In genomic region chr19:1271528-1272422, GRCh38 we compare ENCODE assay signal across 10 cellular contexts. TPM values are rescaled to one million over a fixed set of nuclear protein-coding genes. Genes with fewer than 3 reads are reported as not detected.
A peak's percentile ranks its signal among the peaks of the same experiment; 100 is the strongest.
DNase-seq lines count a peak whose midpoint lies in the region; ATAC-seq, FAIRE-seq and TF ChIP-seq lines count a peak whose summit lies in the region.
"Had no signal": no experiment of that assay in that cellular context is flagged by ENCODE, and none has a peak within 500 bp of the region (broad histone marks: within the 10 kb centered on the region; RNA-seq: fewer than 3 reads in every experiment).

No MANE protein-coding gene starts in this region.

- in situ Hi-C loops in mammary epithelial cell (cut with MboI; ENCODE audit: low sequenced_read_pairs in 2 of 2), result no loop called here

- no peak for TF ChIP-seq POLR2A in A549 (IDR thresholded peaks at IDR 0.05; ENCODE audit: low read length)

- peak overlapping the region in 1 of 2 experiments; percentile 99; a peak in 2 of 6 replicates for H3K27ac ChIP-seq in A549
- H3K27ac ChIP-seq in mammary epithelial cell (ENCODE audit: insufficient read depth, low read depth, low read length), result no peak overlapping the region

- peaks cover 0 to 5% of the 10 kb centered on the region in 2 donors for H3K36me3 Mint-ChIP-seq in naive B cell

- 97% methylated on average over 22 of the region's 37 CpGs for WGBS in A549 (ENCODE audit: missing lambda C conversion rate)
- WGBS in mammary epithelial cell (ENCODE audit: low coverage, missing lambda C conversion rate), result 79% methylated on average over 24 of the region's 37 CpGs

- H3K9ac ChIP-seq in Loucy (ENCODE audit: low read depth, low read length, poor library complexity, severe bottlenecking) (peak overlapping the region; percentile 97), mammary epithelial cell (ENCODE audit: insufficient read depth, low read length) (no peak overlapping the region)

- no peak for DNase-seq in A549 (ENCODE audit: low read depth in 1 of 2, low spot score in 1 of 2)
- no peak for DNase-seq in mammary epithelial cell
- DNase-seq in naive B cell, result no peak
- no peak for DNase-seq in AML-193 (lab: John Stamatoyannopoulos, UW)
- no peak for DNase-seq in NCI-H774 (lab: John Stamatoyannopoulos, UW)
- DNase-seq: activated CD4-positive, CD25-positive, alpha-beta regulatory T cell had no signal

- BruUV-seq in mammary epithelial cell (replicated peaks; lab: Mats Ljungman, UMichigan), result no TSS peak

- CTCF ChIA-PET in A549 (lab: Yijun Ruan, JAX) (interaction anchor here (0.7 to 5.3 kb wide), 2 partner anchors 19 to 27 kb away, joined by 3 to 39 read pairs; no protein-coding TSS in a partner anchor), mammary epithelial cell (lab: Charles Lee; ENCODE audit: low non-redundant PET) (no interaction called here)

- H3K4me3 ChIP-seq in A549 (no peak overlapping the region), Loucy (ENCODE audit: low read length, poor library complexity, severe bottlenecking) (peak overlapping the region; percentile 94), mammary epithelial cell (replicated peaks in 1 of 3; ENCODE audit: insufficient read depth in 1 of 3, low read depth in 2 of 3, low read length in 3 of 3) (no peak overlapping the region)

- no peaks in the 10 kb centered on the region for H3K9me2 ChIP-seq in Loucy (replicated peaks; ENCODE audit: low read depth, low read length)

- no peaks in the 10 kb centered on the region for H3K9me3 Mint-ChIP-seq in naive B cell

- TF ChIP-seq CTCF in A549 (IDR thresholded peaks at IDR 0.05) (no peak), Loucy (conservative IDR thresholded peaks at IDR 0.05; ENCODE audit: low read length) (no peak), mammary epithelial cell (conservative IDR thresholded peaks at IDR 0.05 in 1 of 2, IDR thresholded peaks at IDR 0.05 in 1 of 2; ENCODE audit: extremely low read depth in 1 of 2, insufficient read depth in 1 of 2, low read depth in 1 of 2, low read length in 2 of 2) (no peak)

- H3F3A ChIP-seq in Loucy (ENCODE audit: low read depth), result peaks cover 14% of the 10 kb centered on the region

- H3K36me3 ChIP-seq in Loucy (ENCODE audit: insufficient read depth, low read length), result peaks cover 49% of the 10 kb centered on the region; the same call in 1 of the 2 replicates
- H3K36me3 ChIP-seq in mammary epithelial cell (ENCODE audit: insufficient read depth, low read length), result peaks cover 22% of the 10 kb centered on the region

- H3K4me3 Mint-ChIP-seq in naive B cell, result peak overlapping the region; percentile 75 to 96 (median 88)

- H3K9me3 ChIP-seq in A549 (no peaks in the 10 kb centered on the region), Loucy (ENCODE audit: insufficient read depth, low read depth, low read length) (no peaks in the 10 kb centered on the region), mammary epithelial cell (replicated peaks; ENCODE audit: insufficient read depth, low read length) (no peaks in the 10 kb centered on the region)

- H3K4me1 ChIP-seq in A549 (peaks cover 59% of the 10 kb centered on the region), Loucy (ENCODE audit: insufficient read depth, low read length, poor library complexity, severe bottlenecking) (peaks cover 46% of the 10 kb centered on the region), mammary epithelial cell (ENCODE audit: insufficient read depth, low read length) (peaks cover 54% of the 10 kb centered on the region)

- dilution Hi-C loops in mammary epithelial cell (cut with HindIII; ENCODE audit: low sequenced_read_pairs), result no loop called here

- intact Hi-C loops in mammary epithelial cell (cut with micrococcal nuclease), result no loop called here

- POLR2A ChIA-PET in A549 (lab: Yijun Ruan, JAX), result no interaction called here

- H3K27me3 ChIP-seq in Loucy (ENCODE audit: insufficient read depth, low read length, poor library complexity, severe bottlenecking) (peaks cover 4% of the 10 kb centered on the region), mammary epithelial cell (ENCODE audit: insufficient read depth, low read length) (no peaks in the 10 kb centered on the region)

- no peaks in the 10 kb centered on the region for H3K27me3 Mint-ChIP-seq in naive B cell

- FAIRE-seq in A549 (lab: Jason Lieb, UNC), result no peak
- FAIRE-seq: G401.6 had no signal

- ATAC-seq in A549 (no peak), naive B cell (ENCODE audit: low read depth in 2 of 2) (no peak), HG02938 (IDR thresholded peaks at IDR 0.05; ENCODE audit: unreplicated experiment) (no peak), HG02970 (IDR thresholded peaks at IDR 0.05; ENCODE audit: low FRiP score, unreplicated experiment) (no peak)

- H4K20me1 ChIP-seq in Loucy (ENCODE audit: insufficient read depth, low read length, poor library complexity, severe bottlenecking), result peaks cover 66% of the 10 kb centered on the region
- H4K20me1 ChIP-seq in mammary epithelial cell (ENCODE audit: insufficient read depth, low read length), result no peaks in the 10 kb centered on the region

- TF ChIP-seq RAD21 in A549 (conservative IDR thresholded peaks at IDR 0.05 in 1 of 2, IDR thresholded peaks at IDR 0.05 in 1 of 2), result no peak

- peaks cover 66% of the 10 kb centered on the region for H3K79me2 ChIP-seq in Loucy (ENCODE audit: insufficient read depth, low read length)
- H3K79me2 ChIP-seq in mammary epithelial cell (ENCODE audit: insufficient read depth, low read length), result peaks cover 64% of the 10 kb centered on the region

- peak overlapping the region; percentile 97 for H3K4me2 ChIP-seq in A549
- H3K4me2 ChIP-seq in Loucy (ENCODE audit: low read depth, low read length, poor library complexity, severe bottlenecking), result peak overlapping the region; percentile 100
- H3K4me2 ChIP-seq in mammary epithelial cell (ENCODE audit: insufficient read depth, low read depth, low read length), result peak overlapping the region; percentile 92

- TF ChIP-seq EP300 in A549 (IDR thresholded peaks at IDR 0.05), result no peak

- H3K27ac Mint-ChIP-seq in naive B cell, result peak overlapping the region in 5 of 6 donors; percentile 77 to 97 (median 93)

- H2AFZ ChIP-seq in Loucy (ENCODE audit: low read length), result no peak overlapping the region
- H2AFZ ChIP-seq in mammary epithelial cell (ENCODE audit: low read depth, low read length), result no peak overlapping the region

- H3K4me1 Mint-ChIP-seq in naive B cell, result peaks cover 58 to 70% (median 68%) of the 10 kb centered on the region in 3 donors

TF ChIP-seq in A549, 52 proteins besides CTCF, POLR2A, EP300 and RAD21 (continues in another document):
- no peak for TF ChIP-seq RFX5 (IDR thresholded peaks at IDR 0.05)
- TF ChIP-seq SREBF2 (IDR thresholded peaks at IDR 0.05), result no peak

RNA-seq across cellular contexts. Expression of gene CIRBP, which starts 2.6 kb away (rescaled TPM):
- polyA plus RNA-seq in A549 (2011; rRNA removed), result 92.4 and 151 TPM in 2 replicates
- polyA plus RNA-seq in A549 (2012; cell fraction: cytosol; rRNA removed), result 111 and 147 TPM in 2 replicates
- 246 and 410 TPM in 2 replicates for polyA plus RNA-seq in A549 (2012; cell fraction: nucleus; rRNA removed)
- 178 to 201 TPM (median 189 TPM) in 3 replicates for polyA plus RNA-seq in A549 (2017; fragmentation: RNase III; extraction: RNeasy Plus Mini Kit Qiagen cat#74134 plus additional on column Dnase treatment)
- polyA minus RNA-seq in A549 (2011; rRNA and poly(A)+ RNA removed), result 38.3 and 44.0 TPM in 2 replicates
- 100 to 1,000 TPM; 196 to 221 TPM for total RNA-seq in mammary epithelial cell
- polyA plus RNA-seq in mammary epithelial cell, result 132 TPM
- polyA minus RNA-seq in mammary epithelial cell, result 125 TPM
- polyA plus RNA-seq in naive B cell (ENCODE audit: low read depth in 6 of 6), result 100 to 1,000 TPM; 253 to 449 (median 334) TPM

RNA-seq across cellular contexts. Expression of gene FAM174C, which starts 3.6 kb away (rescaled TPM):
- polyA plus RNA-seq in A549 (2011; rRNA removed) (22.7 and 24.8 TPM in 2 replicates), A549 (2017; fragmentation: RNase III; extraction: RNeasy Plus Mini Kit Qiagen cat#74134 plus additional on column Dnase treatment) (35.6 to 37.6 TPM (median 37.1 TPM) in 3 replicates), mammary epithelial cell (53.3 TPM), naive B cell (ENCODE audit: low read depth in 6 of 6) (10 to 100 TPM; 48.9 to 80.0 (median 64.7) TPM)
- polyA plus RNA-seq in A549 (2012; cell fraction: cytosol; rRNA removed), result 96.5 and 113 TPM in 2 replicates
- polyA plus RNA-seq in A549 (2012; cell fraction: nucleus; rRNA removed), result 61.6 and 78.1 TPM in 2 replicates
- polyA minus RNA-seq in A549 (2011; rRNA and poly(A)+ RNA removed), result 5.3 and 6.7 TPM in 2 replicates
- total RNA-seq in mammary epithelial cell, result 10 to 100 TPM; 22.8 to 60.1 TPM
- polyA minus RNA-seq in mammary epithelial cell, result 13.1 TPM

RNA-seq across cellular contexts. Expression of gene EFNA2, which starts 13.9 kb away (rescaled TPM):
- 0.16 and 0.24 TPM in 2 replicates for polyA plus RNA-seq in A549 (2011; rRNA removed)
- 0.62 and 0.97 TPM in 2 replicates for polyA plus RNA-seq in A549 (2012; cell fraction: cytosol; rRNA removed)
- polyA plus RNA-seq in A549 (2012; cell fraction: nucleus; rRNA removed), result 1.3 and 1.5 TPM in 2 replicates
- polyA plus RNA-seq in A549 (2017; fragmentation: RNase III; extraction: RNeasy Plus Mini Kit Qiagen cat#74134 plus additional on column Dnase treatment), result 0.84 to 1.3 TPM (median 1.2 TPM) in 3 replicates
- 0.29 TPM in 1 of 2 replicates, not detected in the other for polyA minus RNA-seq in A549 (2011; rRNA and poly(A)+ RNA removed)
- under 1 TPM in 1 of 2 donors, not detected in 1; 0.33 TPM for total RNA-seq in mammary epithelial cell
- not detected for polyA plus RNA-seq in mammary epithelial cell
- polyA minus RNA-seq in mammary epithelial cell, result not detected
- polyA plus RNA-seq in naive B cell (ENCODE audit: low read depth in 6 of 6), result not detected

RNA-seq across cellular contexts. Expression of gene MIDN, which starts 23.4 kb away (rescaled TPM):
- polyA plus RNA-seq in A549 (2011; rRNA removed), result 9.1 and 11.8 TPM in 2 replicates
- 17.7 and 27.8 TPM in 2 replicates for polyA plus RNA-seq in A549 (2012; cell fraction: cytosol; rRNA removed)
- polyA plus RNA-seq in A549 (2012; cell fraction: nucleus; rRNA removed), result 45.7 and 73.9 TPM in 2 replicates
- polyA plus RNA-seq in A549 (2017; fragmentation: RNase III; extraction: RNeasy Plus Mini Kit Qiagen cat#74134 plus additional on column Dnase treatment), result 27.7 to 33.4 TPM (median 31.4 TPM) in 3 replicates
- 23.7 and 25.2 TPM in 2 replicates for polyA minus RNA-seq in A549 (2011; rRNA and poly(A)+ RNA removed)
- total RNA-seq in mammary epithelial cell, result 10 to 100 TPM; 17.5 to 73.8 TPM
- 19.1 TPM for polyA plus RNA-seq in mammary epithelial cell
- 26.2 TPM for polyA minus RNA-seq in mammary epithelial cell
- 1 to 10 TPM in 5 of 6 donors, under 1 TPM in 1; 0.78 to 5.5 (median 2.7) TPM for polyA plus RNA-seq in naive B cell (ENCODE audit: low read depth in 6 of 6)

RNA-seq across cellular contexts. Expression of gene ATP5F1D, which starts 30.2 kb away (rescaled TPM):
- polyA plus RNA-seq in A549 (2011; rRNA removed) (18.5 and 28.7 TPM in 2 replicates), A549 (2017; fragmentation: RNase III; extraction: RNeasy Plus Mini Kit Qiagen cat#74134 plus additional on column Dnase treatment) (96.9 to 101 TPM (median 99.7 TPM) in 3 replicates), mammary epithelial cell (137 TPM), naive B cell (ENCODE audit: low read depth in 6 of 6) (100 to 1,000 TPM; 132 to 222 (median 199) TPM)
- polyA plus RNA-seq in A549 (2012; cell fraction: cytosol; rRNA removed), result 158 and 210 TPM in 2 replicates
- 114 and 225 TPM in 2 replicates for polyA plus RNA-seq in A549 (2012; cell fraction: nucleus; rRNA removed)
- 12.4 and 18.2 TPM in 2 replicates for polyA minus RNA-seq in A549 (2011; rRNA and poly(A)+ RNA removed)
- 100 to 1,000 TPM in 1 of 2 donors, 10 to 100 TPM in 1; 12.3 to 198 TPM for total RNA-seq in mammary epithelial cell
- polyA minus RNA-seq in mammary epithelial cell, result 24.2 TPM
